Comparison of ENCODE assay signal across 1 cellular context in genomic region chr14:81516941-81517797, GRCh38.
TF ChIP-seq lines count a peak whose summit lies in the region.

No MANE protein-coding gene starts in this region.

TF ChIP-seq in GM23338, 12 proteins besides CTCF, POLR2A, EP300 and RAD21 (continued from another document):
- TF ChIP-seq ZNF462 (CRISPR knock-in tag; IDR thresholded peaks at IDR 0.05) = no peak
- no peak for TF ChIP-seq STAT1 (IDR thresholded peaks at IDR 0.05; ENCODE audit: unreplicated experiment)
- no peak for TF ChIP-seq REST (IDR thresholded peaks at IDR 0.05; ENCODE audit: unreplicated experiment)
- TF ChIP-seq EZH2 (IDR thresholded peaks at IDR 0.05; ENCODE audit: low read depth, unreplicated experiment) = no peak
- TF ChIP-seq CREB1 (CRISPR knock-in tag; IDR thresholded peaks at IDR 0.05; ENCODE audit: low read depth) = no peak
